ENCODE assay signal across 1 cellular context in genomic region chr7:95028683-95029082, GRCh38.
A peak's percentile ranks its signal among the peaks of the same experiment; 100 is the strongest.
TF ChIP-seq lines count a peak whose summit lies in the region.

No MANE protein-coding gene starts in this region.

TF ChIP-seq in HepG2, 621 proteins besides CTCF, POLR2A, EP300 and RAD21 (continued from another document and continues in another):
- TF ChIP-seq ZNF335 (CRISPR knock-in tag; IDR thresholded peaks at IDR 0.05) (no peak), ZNF318 (CRISPR knock-in tag; IDR thresholded peaks at IDR 0.05) (no peak), E2F5 (CRISPR knock-in tag; conservative IDR thresholded peaks at IDR 0.05) (no peak), ZNF670 (CRISPR knock-in tag; IDR thresholded peaks at IDR 0.05; ENCODE audit: borderline replicate concordance) (peak; percentile 56; the same call in 1 of the 2 replicates), ARNT2 (CRISPR knock-in tag; IDR thresholded peaks at IDR 0.05; ENCODE audit: low read depth) (0 out of 2 replicates have a peak, but pooled peaks have one; percentile 33), ZNF280D (CRISPR knock-in tag; IDR thresholded peaks at IDR 0.05) (no peak), ATF1 (CRISPR knock-in tag; IDR thresholded peaks at IDR 0.05) (no peak), NCOA2 (CRISPR knock-in tag; IDR thresholded peaks at IDR 0.05) (peak; percentile 92), HMG20B (CRISPR knock-in tag; conservative IDR thresholded peaks at IDR 0.05) (peak; percentile 94), NR2F2 (IDR thresholded peaks at IDR 0.05; ENCODE audit: borderline replicate concordance, low read depth) (peak; percentile 75), BCL6 (CRISPR knock-in tag; IDR thresholded peaks at IDR 0.05) (peak; percentile 92), TBX2 (CRISPR knock-in tag; IDR thresholded peaks at IDR 0.05; ENCODE audit: borderline replicate concordance) (peak; percentile 92), RXRB (CRISPR knock-in tag; IDR thresholded peaks at IDR 0.05; ENCODE audit: borderline replicate concordance) (peak; percentile 70; the same call in 1 of the 2 replicates), SNAPC5 (CRISPR knock-in tag; IDR thresholded peaks at IDR 0.05; ENCODE audit: borderline replicate concordance) (no peak), SOX6 (IDR thresholded peaks at IDR 0.05) (no peak), SOX6 (CRISPR knock-in tag; IDR thresholded peaks at IDR 0.05) (peak; percentile 77), ZSCAN9 (CRISPR knock-in tag; IDR thresholded peaks at IDR 0.05; ENCODE audit: borderline replicate concordance) (0 out of 2 replicates have a peak, but pooled peaks have one; percentile 18), ZSCAN20 (CRISPR knock-in tag; IDR thresholded peaks at IDR 0.05; ENCODE audit: borderline replicate concordance) (no peak), ZSCAN25 (CRISPR knock-in tag; IDR thresholded peaks at IDR 0.05) (no peak), KLF16 (CRISPR knock-in tag; IDR thresholded peaks at IDR 0.05) (0 out of 4 replicates have a peak, but pooled peaks of 1 of the 2 experiments have one; percentile 17), TBL1XR1 (IDR thresholded peaks at IDR 0.05; ENCODE audit: borderline replicate concordance, low read length, partially characterized antibody) (peak; percentile 29), ETV5 (CRISPR knock-in tag; IDR thresholded peaks at IDR 0.05; ENCODE audit: borderline replicate concordance) (peak; percentile 56; the same call in 1 of the 2 replicates), KMT2A (CRISPR knock-in tag; IDR thresholded peaks at IDR 0.05) (peak; percentile 39; the same call in 1 of the 2 replicates), SAP130 (CRISPR knock-in tag; IDR thresholded peaks at IDR 0.05; ENCODE audit: low read depth) (peak; percentile 65), EHMT2 (IDR thresholded peaks at IDR 0.05; ENCODE audit: borderline replicate concordance, low read depth, low read length) (no peak), ZNF260 (CRISPR knock-in tag; IDR thresholded peaks at IDR 0.05; ENCODE audit: borderline replicate concordance, low read depth) (no peak), PITX1 (CRISPR knock-in tag; IDR thresholded peaks at IDR 0.05) (peak; percentile 72), ZNF230 (CRISPR knock-in tag; IDR thresholded peaks at IDR 0.05) (no peak), ZFAT (CRISPR knock-in tag; conservative IDR thresholded peaks at IDR 0.05) (no peak), ZNF792 (CRISPR knock-in tag; IDR thresholded peaks at IDR 0.05) (0 out of 2 replicates have a peak, but pooled peaks have one; percentile 58), PHF8 (CRISPR knock-in tag; IDR thresholded peaks at IDR 0.05) (no peak), FOXM1 (CRISPR knock-in tag; IDR thresholded peaks at IDR 0.05) (no peak), ZNF619 (CRISPR knock-in tag; IDR thresholded peaks at IDR 0.05) (no peak), DPF2 (CRISPR knock-in tag; IDR thresholded peaks at IDR 0.05; ENCODE audit: borderline replicate concordance, low read depth) (peak; percentile 81), U2AF1 (optimal IDR thresholded peaks at IDR 0.05; ENCODE audit: low read depth, low read length) (no peak), ZNF703 (CRISPR knock-in tag; IDR thresholded peaks at IDR 0.05; ENCODE audit: borderline replicate concordance) (no peak), ZNF235 (CRISPR knock-in tag; IDR thresholded peaks at IDR 0.05; ENCODE audit: borderline replicate concordance) (no peak), ZNF207 (IDR thresholded peaks at IDR 0.05; ENCODE audit: borderline replicate concordance) (no peak), ZNF276 (CRISPR knock-in tag; IDR thresholded peaks at IDR 0.05; ENCODE audit: low read depth) (no peak), RCOR2 (CRISPR knock-in tag; IDR thresholded peaks at IDR 0.05) (peak; percentile 78), ZNF550 (CRISPR knock-in tag; IDR thresholded peaks at IDR 0.05; ENCODE audit: borderline replicate concordance) (no peak), TEAD2 (CRISPR knock-in tag; IDR thresholded peaks at IDR 0.05) (no peak)
- TF ChIP-seq, protein P1, sequence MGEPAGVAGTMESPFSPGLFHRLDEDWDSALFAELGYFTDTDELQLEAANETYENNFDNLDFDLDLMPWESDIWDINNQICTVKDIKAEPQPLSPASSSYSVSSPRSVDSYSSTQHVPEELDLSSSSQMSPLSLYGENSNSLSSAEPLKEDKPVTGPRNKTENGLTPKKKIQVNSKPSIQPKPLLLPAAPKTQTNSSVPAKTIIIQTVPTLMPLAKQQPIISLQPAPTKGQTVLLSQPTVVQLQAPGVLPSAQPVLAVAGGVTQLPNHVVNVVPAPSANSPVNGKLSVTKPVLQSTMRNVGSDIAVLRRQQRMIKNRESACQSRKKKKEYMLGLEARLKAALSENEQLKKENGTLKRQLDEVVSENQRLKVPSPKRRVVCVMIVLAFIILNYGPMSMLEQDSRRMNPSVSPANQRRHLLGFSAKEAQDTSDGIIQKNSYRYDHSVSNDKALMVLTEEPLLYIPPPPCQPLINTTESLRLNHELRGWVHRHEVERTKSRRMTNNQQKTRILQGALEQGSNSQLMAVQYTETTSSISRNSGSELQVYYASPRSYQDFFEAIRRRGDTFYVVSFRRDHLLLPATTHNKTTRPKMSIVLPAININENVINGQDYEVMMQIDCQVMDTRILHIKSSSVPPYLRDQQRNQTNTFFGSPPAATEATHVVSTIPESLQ (CRISPR knock-in tag; conservative IDR thresholded peaks at IDR 0.05), result no peak
- TF ChIP-seq, protein P2, sequence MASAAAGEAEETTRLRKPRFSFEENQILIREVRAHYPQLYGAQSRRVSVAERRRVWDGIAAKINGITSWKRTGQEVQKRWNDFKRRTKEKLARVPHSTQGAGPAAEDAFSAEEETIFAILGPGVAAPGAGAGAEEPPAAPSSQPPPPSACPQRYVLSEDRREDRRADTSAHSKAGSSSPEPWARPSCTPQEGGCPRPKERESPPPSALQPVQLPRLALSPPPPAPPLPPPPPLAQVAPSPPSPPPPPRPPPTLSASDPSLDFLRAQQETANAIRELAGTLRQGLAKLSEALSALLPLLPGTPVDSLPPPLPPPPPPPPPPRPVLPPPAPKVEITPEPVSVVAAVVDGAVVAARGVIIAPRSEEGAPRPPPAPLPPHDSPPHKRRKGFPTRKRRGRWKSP (CRISPR knock-in tag; IDR thresholded peaks at IDR 0.05), result no peak
- TF ChIP-seq, protein P3, sequence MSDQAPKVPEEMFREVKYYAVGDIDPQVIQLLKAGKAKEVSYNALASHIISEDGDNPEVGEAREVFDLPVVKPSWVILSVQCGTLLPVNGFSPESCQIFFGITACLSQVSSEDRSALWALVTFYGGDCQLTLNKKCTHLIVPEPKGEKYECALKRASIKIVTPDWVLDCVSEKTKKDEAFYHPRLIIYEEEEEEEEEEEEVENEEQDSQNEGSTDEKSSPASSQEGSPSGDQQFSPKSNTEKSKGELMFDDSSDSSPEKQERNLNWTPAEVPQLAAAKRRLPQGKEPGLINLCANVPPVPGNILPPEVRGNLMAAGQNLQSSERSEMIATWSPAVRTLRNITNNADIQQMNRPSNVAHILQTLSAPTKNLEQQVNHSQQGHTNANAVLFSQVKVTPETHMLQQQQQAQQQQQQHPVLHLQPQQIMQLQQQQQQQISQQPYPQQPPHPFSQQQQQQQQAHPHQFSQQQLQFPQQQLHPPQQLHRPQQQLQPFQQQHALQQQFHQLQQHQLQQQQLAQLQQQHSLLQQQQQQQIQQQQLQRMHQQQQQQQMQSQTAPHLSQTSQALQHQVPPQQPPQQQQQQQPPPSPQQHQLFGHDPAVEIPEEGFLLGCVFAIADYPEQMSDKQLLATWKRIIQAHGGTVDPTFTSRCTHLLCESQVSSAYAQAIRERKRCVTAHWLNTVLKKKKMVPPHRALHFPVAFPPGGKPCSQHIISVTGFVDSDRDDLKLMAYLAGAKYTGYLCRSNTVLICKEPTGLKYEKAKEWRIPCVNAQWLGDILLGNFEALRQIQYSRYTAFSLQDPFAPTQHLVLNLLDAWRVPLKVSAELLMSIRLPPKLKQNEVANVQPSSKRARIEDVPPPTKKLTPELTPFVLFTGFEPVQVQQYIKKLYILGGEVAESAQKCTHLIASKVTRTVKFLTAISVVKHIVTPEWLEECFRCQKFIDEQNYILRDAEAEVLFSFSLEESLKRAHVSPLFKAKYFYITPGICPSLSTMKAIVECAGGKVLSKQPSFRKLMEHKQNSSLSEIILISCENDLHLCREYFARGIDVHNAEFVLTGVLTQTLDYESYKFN (CRISPR knock-in tag; conservative IDR thresholded peaks at IDR 0.05), result peak; percentile 83
